ENCODE assay signal across 8 cellular contexts in the genomic region with DNA sequence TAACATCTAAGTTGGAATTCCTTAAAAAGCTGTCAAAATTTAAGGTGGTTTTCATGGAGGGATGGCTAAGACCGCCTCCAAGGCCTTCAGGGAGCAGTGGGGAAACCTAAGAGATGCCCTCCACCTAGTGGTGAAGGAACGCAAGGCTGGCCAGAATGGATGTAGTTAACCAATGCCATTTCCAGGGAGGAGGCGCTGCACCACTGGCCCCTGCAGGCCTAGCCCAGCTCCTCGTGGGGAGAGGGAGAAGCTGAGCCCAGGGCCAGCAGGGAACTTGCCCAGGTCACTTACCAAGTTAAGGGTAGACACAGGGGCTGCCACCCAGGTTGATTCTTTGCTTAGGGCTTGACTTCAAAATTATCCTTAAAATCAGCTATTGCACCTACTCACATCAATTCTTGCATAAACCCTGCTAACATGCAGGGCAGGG. TPM values are rescaled to one million over a fixed set of nuclear protein-coding genes. Genes with fewer than 3 reads are reported as not detected.
DNase-seq lines count a peak whose midpoint lies in the region; ATAC-seq lines count a peak whose summit lies in the region.

No MANE protein-coding gene starts in this region.

- no peak overlapping the region for H3K4me3 ChIP-seq in NT2/D1 (ENCODE audit: insufficient read length, low read depth)

- H3K27ac ChIP-seq in epithelial cell of prostate, result no peak overlapping the region

- H3K27me3 Mint-ChIP-seq in natural killer cell treated with Interleukin-12 subunit alpha and Interleukin-12 subunit beta and Interleukin-15 and Interleukin-18, amount 100 ng/mL, for 72 hours, result no peaks in the 10 kb centered on the region

- no peaks in the 10 kb centered on the region for H3K36me3 Mint-ChIP-seq in natural killer cell treated with Interleukin-12 subunit alpha and Interleukin-12 subunit beta and Interleukin-15 and Interleukin-18, amount 100 ng/mL, for 72 hours

- peaks cover 2% of the 10 kb centered on the region for H3K4me1 ChIP-seq in NT2/D1 (ENCODE audit: insufficient read depth, insufficient read length)

- H3K27me3 ChIP-seq in NT2/D1 (ENCODE audit: insufficient read depth, insufficient read length), result no peaks in the 10 kb centered on the region

- no peak overlapping the region for H3K4me3 Mint-ChIP-seq in natural killer cell treated with Interleukin-12 subunit alpha and Interleukin-12 subunit beta and Interleukin-15 and Interleukin-18, amount 100 ng/mL, for 72 hours

- peaks cover 8 to 11% of the 10 kb centered on the region in 2 donors for H3K4me1 Mint-ChIP-seq in natural killer cell treated with Interleukin-12 subunit alpha and Interleukin-12 subunit beta and Interleukin-15 and Interleukin-18, amount 100 ng/mL, for 72 hours (ENCODE audit: low read depth in 2 of 2)

- DNase-seq in DMS153 treated with DMSO at 0.1 percent for 48 hours (lab: John Stamatoyannopoulos, UW; ENCODE audit: unreplicated experiment) (peak; percentile 84), HPDE6-E6E7 (ENCODE audit: extremely low spot score) (peak; percentile 70), NT2/D1 (ENCODE audit: low read depth, low spot score) (peak; percentile 94), epithelial cell of prostate (ENCODE audit: low read depth, low spot score) (peak; percentile 16)
- DNase-seq in activated CD8-positive, alpha-beta memory T cell treated with anti-CD3 and anti-CD28 coated beads, Interleukin-2, amount 50 U/mL, for 4 hours, result peak; percentile 69
- DNase-seq in natural killer cell treated with Interleukin-12 subunit alpha and Interleukin-12 subunit beta and Interleukin-15 and Interleukin-18, amount 100 ng/mL, for 72 hours (ENCODE audit: low spot score), result peak; percentile 81
- peak; percentile 79 for DNase-seq in stimulated activated naive CD8-positive, alpha-beta T cell treated with anti-CD3 and anti-CD28 coated beads, Interleukin-15, Interleukin-2, amounts not matched to agents 100 U/mL and 50 U/mL, for 24 hours

- no peaks in the 10 kb centered on the region for H3K9me3 ChIP-seq in NT2/D1 (ENCODE audit: insufficient read depth, low read length)

- no peaks in the 10 kb centered on the region for H3K36me3 ChIP-seq in NT2/D1 (ENCODE audit: insufficient read depth, insufficient read length, low read length)

- peak; percentile 84 for ATAC-seq in GM21423 (IDR thresholded peaks at IDR 0.05; ENCODE audit: unreplicated experiment)
- peak; percentile 85 to 89 for ATAC-seq in natural killer cell treated with Interleukin-12 subunit alpha and Interleukin-12 subunit beta and Interleukin-15 and Interleukin-18, amount 100 ng/mL, for 72 hours
- ATAC-seq in stimulated activated naive CD8-positive, alpha-beta T cell treated with anti-CD3 and anti-CD28 coated beads, Interleukin-15, Interleukin-2, amounts not matched to agents 100 U/mL and 50 U/mL, for 24 hours, result peak; percentile 97

- H3K9me3 Mint-ChIP-seq in natural killer cell treated with Interleukin-12 subunit alpha and Interleukin-12 subunit beta and Interleukin-15 and Interleukin-18, amount 100 ng/mL, for 72 hours, result no peaks in the 10 kb centered on the region

- H3K9ac ChIP-seq in NT2/D1 (ENCODE audit: insufficient read length, low read depth), result no peak overlapping the region

- no peak overlapping the region for H3K27ac Mint-ChIP-seq in natural killer cell treated with Interleukin-12 subunit alpha and Interleukin-12 subunit beta and Interleukin-15 and Interleukin-18, amount 100 ng/mL, for 72 hours

RNA-seq across cellular contexts. Expression of gene FIGNL1, which starts 32.0 kb away (rescaled TPM):
- 10 to 100 TPM; 28.7 to 41.1 TPM for total RNA-seq in natural killer cell treated with Interleukin-12 subunit alpha and Interleukin-12 subunit beta and Interleukin-15 and Interleukin-18, amount 100 ng/mL, for 72 hours

Comparison
In these comparisons a context has a peak if more than half of its experiments do, and no peak if none do; other contexts are left out.
1. DNase-seq: peak in every context shown above with its lines; median percentile 94 in NT2/D1; 84 in DMS153 treated with DMSO at 0.1 percent for 48 hours; 81 in natural killer cell treated with Interleukin-12 subunit alpha and Interleukin-12 subunit beta and Interleukin-15 and Interleukin-18, amount 100 ng/mL, for 72 hours; 79 in stimulated activated naive CD8-positive, alpha-beta T cell treated with anti-CD3 and anti-CD28 coated beads, Interleukin-15, Interleukin-2, amounts not matched to agents 100 U/mL and 50 U/mL, for 24 hours; 70 in HPDE6-E6E7; 69 in activated CD8-positive, alpha-beta memory T cell treated with anti-CD3 and anti-CD28 coated beads, Interleukin-2, amount 50 U/mL, for 4 hours; 16 in epithelial cell of prostate.